8 cellular contexts compared by ENCODE assay signal in genomic region chr1:116825735-116826438, GRCh38.
DNase-seq lines count a peak whose midpoint lies in the region; ATAC-seq and TF ChIP-seq lines count a peak whose summit lies in the region.
"Had no signal": no experiment of that assay in that cellular context is flagged by ENCODE, and none has a peak within 500 bp of the region (broad histone marks: within the 10 kb centered on the region; RNA-seq: fewer than 3 reads in every experiment).

No MANE protein-coding gene starts in this region.

- TF ChIP-seq POLR2A in prostate gland (IDR thresholded peaks at IDR 0.05) = no peak
- no peak for TF ChIP-seq POLR2A in spleen (IDR thresholded peaks at IDR 0.05)

- POLR2A ChIA-PET in HEK293T (lab: Yijun Ruan, JAX) = interaction anchor here (0.9 to 2.2 kb wide), 3 partner anchors 30 to 234 kb away, joined by 3 to 8 read pairs (median 8); partner anchors contain the start of gene TTF2

- no peaks in the 10 kb centered on the region for H3K4me1 ChIP-seq in prostate gland (replicated peaks)
- H3K4me1 ChIP-seq in spleen = no peaks in the 10 kb centered on the region

- H3K27me3 ChIP-seq in prostate gland (replicated peaks; ENCODE audit: insufficient read depth) (no peaks in the 10 kb centered on the region), spleen (replicated peaks in 1 of 7) (no peaks in the 10 kb centered on the region)

- 58% methylated on average over 10 of the region's 10 CpGs for WGBS in prostate gland
- 74 to 88% (median 77%) methylated on average over 10 of the region's 10 CpGs for WGBS in spleen, 5 donors

- no peaks in the 10 kb centered on the region for H3K9me3 ChIP-seq in prostate gland
- H3K9me3 ChIP-seq in spleen = no peaks in the 10 kb centered on the region

- TF ChIP-seq CTCF in prostate gland (IDR thresholded peaks at IDR 0.05) (no peak), spleen (IDR thresholded peaks at IDR 0.05 in 8 of 11, conservative IDR thresholded peaks at IDR 0.05 in 3 of 11) (no peak)

- CTCF ChIA-PET in HEK293T (lab: Yijun Ruan, JAX) = interaction anchor here (0.7 to 1.2 kb wide), 3 partner anchors 52 to 56 kb away, joined by 3 to 5 read pairs (median 3); no protein-coding TSS in a partner anchor

- no peaks in the 10 kb centered on the region for H3K36me3 ChIP-seq in prostate gland
- no peaks in the 10 kb centered on the region for H3K36me3 ChIP-seq in spleen

- intact Hi-C loops in prostate gland (cut with DNase I) = no loop called here
- intact Hi-C loops in spleen (cut with DNase I; ENCODE audit: low total_unique reads) = no loop called here

- DNase-seq in HEK293T (ENCODE audit: extremely low spot score) (peak; percentile 53), NCI-H2107 (lab: John Stamatoyannopoulos, UW) (peak; percentile 76), prostate gland (ENCODE audit: low spot score) (peak; percentile 62), spleen (no peak), RKO (ENCODE audit: low spot score) (no peak)
- DNase-seq: NCI-H1436 treated with DMSO at 0.1 percent for 48 hours had no signal

- H3K27ac ChIP-seq in angular gyrus (ENCODE audit: low read depth, low read length) (peak overlapping the region; percentile 76), prostate gland (no peak overlapping the region), spleen (no peak overlapping the region)

- H3K4me3 ChIP-seq in prostate gland (no peak overlapping the region), spleen (no peak overlapping the region)

- ATAC-seq in HG03159 (IDR thresholded peaks at IDR 0.05; ENCODE audit: unreplicated experiment) = no peak

TF ChIP-seq in HEK293T, 16 proteins besides CTCF, POLR2A, EP300 and RAD21:
- TF ChIP-seq CTBP1 (IDR thresholded peaks at IDR 0.05; ENCODE audit: borderline replicate concordance) (no peak), PKNOX1 (IDR thresholded peaks at IDR 0.05) (peak; percentile 90), FOXA1 (IDR thresholded peaks at IDR 0.05) (no peak), BHLHE40 (IDR thresholded peaks at IDR 0.05; ENCODE audit: borderline replicate concordance) (no peak), ELF4 (IDR thresholded peaks at IDR 0.05) (no peak), HDGF (IDR thresholded peaks at IDR 0.05; ENCODE audit: borderline replicate concordance) (no peak)

Comparison
In these comparisons a context has a peak if more than half of its experiments do, and no peak if none do; other contexts are left out.
1. DNase-seq: peak in HEK293T (single experiment), NCI-H2107 (single experiment) and prostate gland (single experiment); none in spleen (single experiment) and RKO (single experiment).